In the genomic region with DNA sequence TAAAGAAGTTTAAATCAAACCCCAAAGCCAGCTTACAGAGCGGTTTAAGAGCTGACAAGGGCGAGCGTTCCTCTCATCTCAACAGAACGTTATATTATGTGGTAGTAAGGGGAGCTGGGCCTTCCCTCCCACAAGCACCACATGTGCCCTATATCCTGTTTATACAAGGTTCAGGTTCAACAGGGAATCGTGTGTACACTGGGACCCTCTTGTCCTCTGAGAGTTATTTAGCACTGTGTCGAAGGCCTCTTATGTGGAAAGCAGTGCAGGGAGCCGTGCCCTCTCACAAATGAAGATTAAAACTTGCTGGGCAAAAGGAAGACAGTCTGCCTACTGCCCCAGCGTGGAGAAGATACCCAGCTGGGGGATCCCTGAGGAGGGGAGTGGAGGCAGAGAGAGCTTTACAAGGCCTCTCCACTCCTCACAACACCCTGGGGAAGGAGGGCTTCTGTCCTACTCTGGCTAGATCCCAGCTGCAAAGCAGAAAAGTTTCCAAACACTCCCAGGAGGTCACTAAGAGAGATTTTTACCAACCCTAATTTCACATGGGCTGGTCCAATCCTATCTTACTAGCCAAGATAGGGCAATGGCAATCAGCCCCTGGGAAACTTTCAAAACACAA, we compare ENCODE assay signal across 8 cellular contexts. TPM values are rescaled to one million over a fixed set of nuclear protein-coding genes. Genes with fewer than 3 reads are reported as not detected.
DNase-seq lines count a peak whose midpoint lies in the region; ATAC-seq and TF ChIP-seq lines count a peak whose summit lies in the region.

No MANE protein-coding gene starts in this region.

- no peak for TF ChIP-seq CTCF in AG10803 (conservative IDR thresholded peaks at IDR 0.05; ENCODE audit: low read length)
- TF ChIP-seq CTCF in liver (IDR thresholded peaks at IDR 0.05; ENCODE audit: low read depth, low read length, missing input control): no peak
- TF ChIP-seq CTCF in type B pancreatic cell (conservative IDR thresholded peaks at IDR 0.05): no peak

- ATAC-seq in activated naive CD8-positive, alpha-beta T cell treated with anti-CD3 and anti-CD28 coated beads, Interleukin-2, amount 10 ng/mL, durations not matched to agents 7 days and 5 days (ENCODE audit: low read depth): no peak
- ATAC-seq in HG02938 (IDR thresholded peaks at IDR 0.05; ENCODE audit: unreplicated experiment): no peak

- H3K36me3 ChIP-seq in liver (ENCODE audit: control insufficient read depth in 4 of 4, insufficient read depth in 3 of 4, low read depth in 1 of 4, low read length in 3 of 4): peaks cover 0 to 8% (median 0%) of the 10 kb centered on the region in 4 donors

- H3K27ac ChIP-seq in liver (ENCODE audit: low read depth in 1 of 2, low read length in 2 of 2): no peak overlapping the region

- peaks cover 22 to 61% (median 43%) of the 10 kb centered on the region in 4 donors for H3K4me1 ChIP-seq in liver (ENCODE audit: control insufficient read depth in 4 of 4, insufficient read depth in 4 of 4, low read length in 3 of 4)

- no peaks in the 10 kb centered on the region for H3K27me3 ChIP-seq in liver (ENCODE audit: control insufficient read depth in 4 of 4, insufficient read depth in 4 of 4, low read length in 3 of 4)

- H3K9me3 Mint-ChIP-seq in activated naive CD8-positive, alpha-beta T cell treated with anti-CD3 and anti-CD28 coated beads, Interleukin-2, amount 10 ng/mL, durations not matched to agents 7 days and 5 days: no peaks in the 10 kb centered on the region
- no peaks in the 10 kb centered on the region for H3K9me3 Mint-ChIP-seq in type B pancreatic cell

- no peak for TF ChIP-seq RAD21 in liver (IDR thresholded peaks at IDR 0.05)

- H3K27me3 Mint-ChIP-seq in activated naive CD8-positive, alpha-beta T cell treated with anti-CD3 and anti-CD28 coated beads, Interleukin-2, amount 10 ng/mL, durations not matched to agents 7 days and 5 days: no peaks in the 10 kb centered on the region
- H3K27me3 Mint-ChIP-seq in type B pancreatic cell: no peaks in the 10 kb centered on the region

- peaks cover 50% of the 10 kb centered on the region for H3K4me1 Mint-ChIP-seq in activated naive CD8-positive, alpha-beta T cell treated with anti-CD3 and anti-CD28 coated beads, Interleukin-2, amount 10 ng/mL, durations not matched to agents 7 days and 5 days
- peaks cover 50% of the 10 kb centered on the region for H3K4me1 Mint-ChIP-seq in type B pancreatic cell (ENCODE audit: unreplicated experiment)

- POLR2A ChIA-PET in activated naive CD8-positive, alpha-beta T cell treated with anti-CD3 and anti-CD28 coated beads, Interleukin-2, amount 10 ng/mL, durations not matched to agents 7 days and 5 days (lab: Charles Lee): interaction anchor here (1.0 to 1.3 kb wide), 3 partner anchors 9 to 339 kb away, joined by 3 read pairs; no protein-coding TSS in a partner anchor

- peaks cover 41% of the 10 kb centered on the region for H3K36me3 Mint-ChIP-seq in activated naive CD8-positive, alpha-beta T cell treated with anti-CD3 and anti-CD28 coated beads, Interleukin-2, amount 10 ng/mL, durations not matched to agents 7 days and 5 days
- H3K36me3 Mint-ChIP-seq in type B pancreatic cell: peaks cover 30% of the 10 kb centered on the region

- H3K9me3 ChIP-seq in liver (ENCODE audit: control insufficient read depth in 4 of 4, low read length in 3 of 4): no peaks in the 10 kb centered on the region

- in situ Hi-C loops in KBM-7 (cut with MboI; ENCODE audit: low pct_unique_long_range_greater_than_20kb, low sequenced_read_pairs): no loop called here

- WGBS in liver: 73% methylated on average over 8 of the region's 8 CpGs

- peak overlapping the region in 1 of 2 donors; percentile 61 for H3K9ac ChIP-seq in liver (ENCODE audit: low read depth in 1 of 2, low read length in 2 of 2)

- no peak for DNase-seq in AG10803 (ENCODE audit: low read depth)
- peak; percentile 76 for DNase-seq in KBM-7
- DNase-seq in activated naive CD8-positive, alpha-beta T cell treated with anti-CD3 and anti-CD28 coated beads, Interleukin-2, amount 10 ng/mL, durations not matched to agents 7 days and 5 days: no peak
- no peak for DNase-seq in type B pancreatic cell (ENCODE audit: extremely low spot score, unreplicated experiment)
- no peak for DNase-seq in activated effector memory CD4-positive, alpha-beta T cell treated with Interleukin-2 at 50 U/mL for 16 hours
- no peak for DNase-seq in RPMI8226

- H3K4me3 Mint-ChIP-seq in activated naive CD8-positive, alpha-beta T cell treated with anti-CD3 and anti-CD28 coated beads, Interleukin-2, amount 10 ng/mL, durations not matched to agents 7 days and 5 days: peak overlapping the region; percentile 97
- peak overlapping the region; percentile 97 for H3K4me3 Mint-ChIP-seq in type B pancreatic cell

- H3K4me3 ChIP-seq in AG10803 (ENCODE audit: low read length): peak overlapping the region; percentile 83
- peak overlapping the region; percentile 76 to 90 (median 85) for H3K4me3 ChIP-seq in liver (ENCODE audit: low read depth in 1 of 3, low read length in 3 of 3)

- H3K27ac Mint-ChIP-seq in activated naive CD8-positive, alpha-beta T cell treated with anti-CD3 and anti-CD28 coated beads, Interleukin-2, amount 10 ng/mL, durations not matched to agents 7 days and 5 days: peak overlapping the region; percentile 96
- H3K27ac Mint-ChIP-seq in type B pancreatic cell: peak overlapping the region; percentile 92

TF ChIP-seq in liver, 16 proteins besides CTCF, POLR2A, EP300 and RAD21:
- TF ChIP-seq JUND (IDR thresholded peaks at IDR 0.05) (no peak), EGR1 (IDR thresholded peaks at IDR 0.05; ENCODE audit: low read depth in 2 of 2) (no peak), FOXA1 (IDR thresholded peaks at IDR 0.05) (no peak), HNF4A (conservative IDR thresholded peaks at IDR 0.05) (no peak), SP1 (IDR thresholded peaks at IDR 0.05) (no peak), YY1 (IDR thresholded peaks at IDR 0.05) (no peak), FOXA2 (IDR thresholded peaks at IDR 0.05) (no peak), GABPA (IDR thresholded peaks at IDR 0.05 in 1 of 2, conservative IDR thresholded peaks at IDR 0.05 in 1 of 2) (no peak), TAF1 (conservative IDR thresholded peaks at IDR 0.05) (no peak), RXRA (IDR thresholded peaks at IDR 0.05) (no peak), NR2F2 (IDR thresholded peaks at IDR 0.05) (no peak), HNF4G (IDR thresholded peaks at IDR 0.05) (no peak)
- TF ChIP-seq, protein P1, sequence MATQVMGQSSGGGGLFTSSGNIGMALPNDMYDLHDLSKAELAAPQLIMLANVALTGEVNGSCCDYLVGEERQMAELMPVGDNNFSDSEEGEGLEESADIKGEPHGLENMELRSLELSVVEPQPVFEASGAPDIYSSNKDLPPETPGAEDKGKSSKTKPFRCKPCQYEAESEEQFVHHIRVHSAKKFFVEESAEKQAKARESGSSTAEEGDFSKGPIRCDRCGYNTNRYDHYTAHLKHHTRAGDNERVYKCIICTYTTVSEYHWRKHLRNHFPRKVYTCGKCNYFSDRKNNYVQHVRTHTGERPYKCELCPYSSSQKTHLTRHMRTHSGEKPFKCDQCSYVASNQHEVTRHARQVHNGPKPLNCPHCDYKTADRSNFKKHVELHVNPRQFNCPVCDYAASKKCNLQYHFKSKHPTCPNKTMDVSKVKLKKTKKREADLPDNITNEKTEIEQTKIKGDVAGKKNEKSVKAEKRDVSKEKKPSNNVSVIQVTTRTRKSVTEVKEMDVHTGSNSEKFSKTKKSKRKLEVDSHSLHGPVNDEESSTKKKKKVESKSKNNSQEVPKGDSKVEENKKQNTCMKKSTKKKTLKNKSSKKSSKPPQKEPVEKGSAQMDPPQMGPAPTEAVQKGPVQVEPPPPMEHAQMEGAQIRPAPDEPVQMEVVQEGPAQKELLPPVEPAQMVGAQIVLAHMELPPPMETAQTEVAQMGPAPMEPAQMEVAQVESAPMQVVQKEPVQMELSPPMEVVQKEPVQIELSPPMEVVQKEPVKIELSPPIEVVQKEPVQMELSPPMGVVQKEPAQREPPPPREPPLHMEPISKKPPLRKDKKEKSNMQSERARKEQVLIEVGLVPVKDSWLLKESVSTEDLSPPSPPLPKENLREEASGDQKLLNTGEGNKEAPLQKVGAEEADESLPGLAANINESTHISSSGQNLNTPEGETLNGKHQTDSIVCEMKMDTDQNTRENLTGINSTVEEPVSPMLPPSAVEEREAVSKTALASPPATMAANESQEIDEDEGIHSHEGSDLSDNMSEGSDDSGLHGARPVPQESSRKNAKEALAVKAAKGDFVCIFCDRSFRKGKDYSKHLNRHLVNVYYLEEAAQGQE (IDR thresholded peaks at IDR 0.05): no peak
- TF ChIP-seq, protein P2, sequence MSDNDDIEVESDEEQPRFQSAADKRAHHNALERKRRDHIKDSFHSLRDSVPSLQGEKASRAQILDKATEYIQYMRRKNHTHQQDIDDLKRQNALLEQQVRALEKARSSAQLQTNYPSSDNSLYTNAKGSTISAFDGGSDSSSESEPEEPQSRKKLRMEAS (IDR thresholded peaks at IDR 0.05): no peak
- TF ChIP-seq, protein P3, sequence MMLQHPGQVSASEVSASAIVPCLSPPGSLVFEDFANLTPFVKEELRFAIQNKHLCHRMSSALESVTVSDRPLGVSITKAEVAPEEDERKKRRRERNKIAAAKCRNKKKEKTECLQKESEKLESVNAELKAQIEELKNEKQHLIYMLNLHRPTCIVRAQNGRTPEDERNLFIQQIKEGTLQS (IDR thresholded peaks at IDR 0.05): no peak
- TF ChIP-seq, protein P4, sequence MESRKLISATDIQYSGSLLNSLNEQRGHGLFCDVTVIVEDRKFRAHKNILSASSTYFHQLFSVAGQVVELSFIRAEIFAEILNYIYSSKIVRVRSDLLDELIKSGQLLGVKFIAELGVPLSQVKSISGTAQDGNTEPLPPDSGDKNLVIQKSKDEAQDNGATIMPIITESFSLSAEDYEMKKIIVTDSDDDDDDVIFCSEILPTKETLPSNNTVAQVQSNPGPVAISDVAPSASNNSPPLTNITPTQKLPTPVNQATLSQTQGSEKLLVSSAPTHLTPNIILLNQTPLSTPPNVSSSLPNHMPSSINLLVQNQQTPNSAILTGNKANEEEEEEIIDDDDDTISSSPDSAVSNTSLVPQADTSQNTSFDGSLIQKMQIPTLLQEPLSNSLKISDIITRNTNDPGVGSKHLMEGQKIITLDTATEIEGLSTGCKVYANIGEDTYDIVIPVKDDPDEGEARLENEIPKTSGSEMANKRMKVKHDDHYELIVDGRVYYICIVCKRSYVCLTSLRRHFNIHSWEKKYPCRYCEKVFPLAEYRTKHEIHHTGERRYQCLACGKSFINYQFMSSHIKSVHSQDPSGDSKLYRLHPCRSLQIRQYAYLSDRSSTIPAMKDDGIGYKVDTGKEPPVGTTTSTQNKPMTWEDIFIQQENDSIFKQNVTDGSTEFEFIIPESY (IDR thresholded peaks at IDR 0.05): no peak

RNA-seq across cellular contexts. Expression of a gene that starts 2.9 kb away (rescaled TPM):
- 10 to 100 TPM; 80.5 to 87.9 TPM for total RNA-seq in activated naive CD8-positive, alpha-beta T cell treated with anti-CD3 and anti-CD28 coated beads, Interleukin-2, amount 10 ng/mL, durations not matched to agents 7 days and 5 days
- total RNA-seq in liver (10 to 100 TPM in 1 of 2 donors, 1 to 10 TPM in 1; 8.5 to 13.7 TPM), type B pancreatic cell (ENCODE audit: low replicate concordance) (109 and 185 TPM in 2 replicates)
- polyA plus RNA-seq in liver: 1 to 10 TPM; 1.2 to 8.5 TPM
